23 cellular contexts compared by ENCODE assay signal in genomic region chr4:4277531-4277930, GRCh38. TPM values are rescaled to one million over a fixed set of nuclear protein-coding genes. Genes with fewer than 3 reads are reported as not detected.
DNase-seq lines count a peak whose midpoint lies in the region; ATAC-seq, FAIRE-seq and TF ChIP-seq lines count a peak whose summit lies in the region.
"Had no signal": no experiment of that assay in that cellular context is flagged by ENCODE, and none has a peak within 500 bp of the region (broad histone marks: within the 10 kb centered on the region; RNA-seq: fewer than 3 reads in every experiment).

No MANE protein-coding gene starts in this region.

- no peak for TF ChIP-seq CTCF in natural killer cell (IDR thresholded peaks at IDR 0.05)
- TF ChIP-seq CTCF in neural crest cell (conservative IDR thresholded peaks at IDR 0.05) = no peak

- H3K4me3 Mint-ChIP-seq in natural killer cell (no peak overlapping the region), neural crest cell (no peak overlapping the region)
- no peak overlapping the region for H3K4me3 Mint-ChIP-seq in natural killer cell treated with Interleukin-12 subunit alpha and Interleukin-12 subunit beta and Interleukin-15 and Interleukin-18, amount 100 ng/mL, for 72 hours
- no peak overlapping the region for H3K4me3 Mint-ChIP-seq in activated T-helper 17 cell treated with anti-CD3 and anti-CD28 coated beads, Interleukin-2, amount 50 U/mL, for 72 hours
- H3K4me3 Mint-ChIP-seq: CD4-positive, alpha-beta T cell; GM23338 had no signal

- H3K9me3 Mint-ChIP-seq in natural killer cell (no peaks in the 10 kb centered on the region), neural crest cell (no peaks in the 10 kb centered on the region)
- H3K9me3 Mint-ChIP-seq in natural killer cell treated with Interleukin-12 subunit alpha and Interleukin-12 subunit beta and Interleukin-15 and Interleukin-18, amount 100 ng/mL, for 72 hours = no peaks in the 10 kb centered on the region
- H3K9me3 Mint-ChIP-seq in activated T-helper 17 cell treated with anti-CD3 and anti-CD28 coated beads, Interleukin-2, amount 50 U/mL, for 72 hours = no peaks in the 10 kb centered on the region
- H3K9me3 Mint-ChIP-seq: CD4-positive, alpha-beta T cell; GM23338 had no signal

- no peak for TF ChIP-seq POLR2A in GM12891 (IDR thresholded peaks at IDR 0.05; ENCODE audit: low read depth, low read length)

- peaks cover 44% of the 10 kb centered on the region for H3K36me3 Mint-ChIP-seq in natural killer cell
- peaks cover 25% of the 10 kb centered on the region for H3K36me3 Mint-ChIP-seq in natural killer cell treated with Interleukin-12 subunit alpha and Interleukin-12 subunit beta and Interleukin-15 and Interleukin-18, amount 100 ng/mL, for 72 hours
- peaks cover 100% of the 10 kb centered on the region for H3K36me3 Mint-ChIP-seq in activated T-helper 17 cell treated with anti-CD3 and anti-CD28 coated beads, Interleukin-2, amount 50 U/mL, for 72 hours (ENCODE audit: low read depth)
- H3K36me3 Mint-ChIP-seq in neural crest cell (ENCODE audit: low read depth) = peaks cover 6% of the 10 kb centered on the region

- no peak for ATAC-seq in natural killer cell
- ATAC-seq in natural killer cell treated with Interleukin-12 subunit alpha and Interleukin-12 subunit beta and Interleukin-15 and Interleukin-18, amount 100 ng/mL, for 72 hours = no peak
- ATAC-seq in activated T-helper 17 cell treated with anti-CD3 and anti-CD28 coated beads, Interleukin-2, amount 50 U/mL, for 72 hours (replicated peaks) = no peak
- ATAC-seq: GM23338, HCT116, Right ventricle myocardium inferior had no signal

- DNase-seq in natural killer cell (no peak), neural crest cell (ENCODE audit: low read depth, low spot score) (no peak), HCEC 1CT (no peak), GM12891 (ENCODE audit: insufficient read length, low spot score) (no peak), NCI-H2107 treated with DMSO at 0.1 percent for 48 hours (lab: John Stamatoyannopoulos, UW; ENCODE audit: unreplicated experiment) (no peak)
- no peak for DNase-seq in natural killer cell treated with Interleukin-12 subunit alpha and Interleukin-12 subunit beta and Interleukin-15 and Interleukin-18, amount 100 ng/mL, for 72 hours (ENCODE audit: low spot score)
- DNase-seq: BE2C; CD4-positive, alpha-beta T cell; DND-41; KG1; NCI-H1092 treated with DMSO at 0.1 percent for 48 hours; NCI-H1436 treated with DMSO at 0.1 percent for 48 hours; NCI-H1930; NCI-H524 treated with DMSO at 0.1 percent for 48 hours; NCI-H82 had no signal

- H3K27ac Mint-ChIP-seq in natural killer cell (peak overlapping the region; percentile 32 to 42), neural crest cell (ENCODE audit: unreplicated experiment) (peak overlapping the region; percentile 57)
- H3K27ac Mint-ChIP-seq in natural killer cell treated with Interleukin-12 subunit alpha and Interleukin-12 subunit beta and Interleukin-15 and Interleukin-18, amount 100 ng/mL, for 72 hours = no peak overlapping the region
- peak overlapping the region; percentile 31 for H3K27ac Mint-ChIP-seq in activated T-helper 17 cell treated with anti-CD3 and anti-CD28 coated beads, Interleukin-2, amount 50 U/mL, for 72 hours
- H3K27ac Mint-ChIP-seq: CD4-positive, alpha-beta T cell; GM23338 had no signal

- FAIRE-seq in GM12891 (lab: Jason Lieb, UNC) = no peak
- FAIRE-seq: GM12892 had no signal

- H3K4me1 Mint-ChIP-seq in natural killer cell (peaks cover 22 to 32% of the 10 kb centered on the region in 2 donors), neural crest cell (no peaks in the 10 kb centered on the region)
- peaks cover 11 to 12% of the 10 kb centered on the region in 2 donors for H3K4me1 Mint-ChIP-seq in natural killer cell treated with Interleukin-12 subunit alpha and Interleukin-12 subunit beta and Interleukin-15 and Interleukin-18, amount 100 ng/mL, for 72 hours (ENCODE audit: low read depth in 2 of 2)
- H3K4me1 Mint-ChIP-seq in activated T-helper 17 cell treated with anti-CD3 and anti-CD28 coated beads, Interleukin-2, amount 50 U/mL, for 72 hours = peaks cover 6% of the 10 kb centered on the region
- H3K4me1 Mint-ChIP-seq: GM23338 had no signal

- intact Hi-C loops in natural killer cell (cut with micrococcal nuclease) = no loop called here

- H3K27me3 Mint-ChIP-seq in natural killer cell (ENCODE audit: low read depth in 2 of 2) (no peaks in the 10 kb centered on the region), neural crest cell (ENCODE audit: low read depth) (no peaks in the 10 kb centered on the region)
- no peaks in the 10 kb centered on the region for H3K27me3 Mint-ChIP-seq in natural killer cell treated with Interleukin-12 subunit alpha and Interleukin-12 subunit beta and Interleukin-15 and Interleukin-18, amount 100 ng/mL, for 72 hours
- H3K27me3 Mint-ChIP-seq in activated T-helper 17 cell treated with anti-CD3 and anti-CD28 coated beads, Interleukin-2, amount 50 U/mL, for 72 hours = no peaks in the 10 kb centered on the region
- H3K27me3 Mint-ChIP-seq: CD4-positive, alpha-beta T cell had no signal

TF ChIP-seq in GM12891, 5 proteins besides CTCF, POLR2A, EP300 and RAD21:
- TF ChIP-seq POLR2AphosphoS5 (IDR thresholded peaks at IDR 0.05; ENCODE audit: low read depth, low read length) (no peak), POU2F2 (IDR thresholded peaks at IDR 0.05; ENCODE audit: low read depth, low read length) (no peak), TAF1 (IDR thresholded peaks at IDR 0.05; ENCODE audit: low read depth, low read length) (no peak), SPI1 (IDR thresholded peaks at IDR 0.05; ENCODE audit: low read depth, low read length) (no peak), PAX5 (IDR thresholded peaks at IDR 0.05; ENCODE audit: insufficient read depth, low read length, severe bottlenecking) (no peak)
TF ChIP-seq in GM12891: peak in this region for 0.

RNA-seq across cellular contexts. Expression of gene LYAR, which starts 12.4 kb away (rescaled TPM):
- total RNA-seq in natural killer cell (10 to 100 TPM; 42.9 to 81.1 (median 55.8) TPM), neural crest cell (24.7 and 27.3 TPM in 2 replicates)
- 10 to 100 TPM; 39.1 to 59.7 TPM for total RNA-seq in natural killer cell treated with Interleukin-12 subunit alpha and Interleukin-12 subunit beta and Interleukin-15 and Interleukin-18, amount 100 ng/mL, for 72 hours
- total RNA-seq in activated T-helper 17 cell treated with anti-CD3 and anti-CD28 coated beads, Interleukin-2, amount 50 U/mL, for 72 hours = 10 to 100 TPM; 25.2 to 57.8 TPM
- 30.7 TPM for polyA plus RNA-seq in GM12891 (2012; ENCODE audit: low read depth, missing spikeins)

RNA-seq across cellular contexts. Expression of gene ZBTB49, which starts 12.5 kb away (rescaled TPM):
- total RNA-seq in natural killer cell = 10 to 100 TPM; 19.3 to 36.5 (median 30.0) TPM
- 1 to 10 TPM; 8.4 to 8.7 TPM for total RNA-seq in natural killer cell treated with Interleukin-12 subunit alpha and Interleukin-12 subunit beta and Interleukin-15 and Interleukin-18, amount 100 ng/mL, for 72 hours
- total RNA-seq in activated T-helper 17 cell treated with anti-CD3 and anti-CD28 coated beads, Interleukin-2, amount 50 U/mL, for 72 hours = 1 to 10 TPM; 3.5 to 7.6 TPM
- 5.7 and 7.8 TPM in 2 replicates for total RNA-seq in neural crest cell
- polyA plus RNA-seq in GM12891 (2012; ENCODE audit: low read depth, missing spikeins) = 1.9 TPM

RNA-seq across cellular contexts. Expression of gene TMEM128, which starts 29.5 kb away (rescaled TPM):
- total RNA-seq in natural killer cell (10 to 100 TPM in 2 of 3 donors, 1 to 10 TPM in 1; 9.3 to 12.2 (median 11.4) TPM), neural crest cell (26.7 and 28.4 TPM in 2 replicates)
- 10 to 100 TPM; 15.0 to 21.2 TPM for total RNA-seq in natural killer cell treated with Interleukin-12 subunit alpha and Interleukin-12 subunit beta and Interleukin-15 and Interleukin-18, amount 100 ng/mL, for 72 hours
- total RNA-seq in activated T-helper 17 cell treated with anti-CD3 and anti-CD28 coated beads, Interleukin-2, amount 50 U/mL, for 72 hours = 10 to 100 TPM in 1 of 2 donors, 1 to 10 TPM in 1; 9.1 to 13.1 TPM
- 18.2 TPM for polyA plus RNA-seq in GM12891 (2012; ENCODE audit: low read depth, missing spikeins)

RNA-seq across cellular contexts. Expression of gene OTOP1, which starts 50.8 kb away (rescaled TPM):
- total RNA-seq in natural killer cell = not detected
- not detected for total RNA-seq in natural killer cell treated with Interleukin-12 subunit alpha and Interleukin-12 subunit beta and Interleukin-15 and Interleukin-18, amount 100 ng/mL, for 72 hours
- not detected for total RNA-seq in activated T-helper 17 cell treated with anti-CD3 and anti-CD28 coated beads, Interleukin-2, amount 50 U/mL, for 72 hours
- 0.33 TPM in 1 of 2 replicates, not detected in the other for total RNA-seq in neural crest cell
- polyA plus RNA-seq in GM12891 (2012; ENCODE audit: low read depth, missing spikeins) = not detected
- total RNA-seq: A673; CD4-positive, alpha-beta T cell; GM23338; HT1080; Right ventricle myocardium inferior; SJSA1 had no signal
- polyA plus RNA-seq: GM23338 had no signal

Comparison
In these comparisons a context has a peak if more than half of its experiments do, and no peak if none do; other contexts are left out.
1. H3K27ac Mint-ChIP-seq: peak in natural killer cell (2 of 2), activated T-helper 17 cell treated with anti-CD3 and anti-CD28 coated beads, Interleukin-2, amount 50 U/mL, for 72 hours (single experiment) and neural crest cell (single experiment); none in natural killer cell treated with Interleukin-12 subunit alpha and Interleukin-12 subunit beta and Interleukin-15 and Interleukin-18, amount 100 ng/mL, for 72 hours (0 of 2).